Comparison of ENCODE assay signal across 8 cellular contexts in genomic region chr1:245156736-245157505, GRCh38. TPM values are rescaled to one million over a fixed set of nuclear protein-coding genes. Genes with fewer than 3 reads are reported as not detected.
DNase-seq lines count a peak whose midpoint lies in the region; ATAC-seq and TF ChIP-seq lines count a peak whose summit lies in the region.

No MANE protein-coding gene starts in this region.

- H3K4me1 ChIP-seq in PC-3 (ENCODE audit: insufficient read depth, low read length): peaks cover 30% of the 10 kb centered on the region
- peaks cover 32% of the 10 kb centered on the region for H3K4me1 ChIP-seq in effector memory CD4-positive, alpha-beta T cell (ENCODE audit: control insufficient read depth, insufficient read depth, low read length, poor library complexity, severe bottlenecking)

- POLR2A ChIA-PET in PC-3 (lab: Charles Lee; ENCODE audit: unreplicated experiment): interaction anchor here (0.7 kb wide), 1 partner anchor 559 kb away, joined by 4 read pairs; no protein-coding TSS in a partner anchor

- peak overlapping the region; percentile 91 for H2AFZ ChIP-seq in PC-3 (ENCODE audit: low read length)

- no peaks in the 10 kb centered on the region for H3K9me2 ChIP-seq in PC-3 (replicated peaks; ENCODE audit: low read length)

- no peak for TF ChIP-seq CTCF in AG10803 (conservative IDR thresholded peaks at IDR 0.05; ENCODE audit: low read length)
- no peak for TF ChIP-seq CTCF in GM13976 (IDR thresholded peaks at IDR 0.05; ENCODE audit: borderline replicate concordance, control extremely low read depth, extremely low read depth, insufficient read depth, missing control alignments)
- no peak for TF ChIP-seq CTCF in PC-3 (conservative IDR thresholded peaks at IDR 0.05; ENCODE audit: low read depth, low read length)
- no peak for TF ChIP-seq CTCF in natural killer cell (IDR thresholded peaks at IDR 0.05)

- H4K20me1 ChIP-seq in PC-3 (ENCODE audit: low read length): no peaks in the 10 kb centered on the region

- H3K36me3 Mint-ChIP-seq in natural killer cell: no peaks in the 10 kb centered on the region

- no peak overlapping the region for H3K9ac ChIP-seq in PC-3 (ENCODE audit: low read length)

- BruUV-seq in PC-3 (replicated peaks; lab: Mats Ljungman, UMichigan): no TSS peak

- H3K36me3 ChIP-seq in PC-3 (ENCODE audit: low read depth, low read length): no peaks in the 10 kb centered on the region
- no peaks in the 10 kb centered on the region for H3K36me3 ChIP-seq in effector memory CD4-positive, alpha-beta T cell (ENCODE audit: control insufficient read depth, insufficient read depth, low read length)

- H3F3A ChIP-seq in PC-3 (ENCODE audit: low read length, unreplicated experiment): no peaks in the 10 kb centered on the region

- ATAC-seq in PC-3 (peak; percentile 4; the same call in 1 of the 2 replicates), natural killer cell (no peak), HG03565 (IDR thresholded peaks at IDR 0.05; ENCODE audit: unreplicated experiment) (no peak), HG02970 (IDR thresholded peaks at IDR 0.05; ENCODE audit: low FRiP score, unreplicated experiment) (no peak)

- CTCF ChIA-PET in PC-3 (lab: Charles Lee): interaction anchor here (0.6 to 1.1 kb wide), 9 partner anchors 8 to 1532 kb away, joined by 3 to 12 read pairs (median 8); no protein-coding TSS in a partner anchor

- H3K27me3 ChIP-seq in PC-3 (ENCODE audit: low read length): peaks cover 83% of the 10 kb centered on the region
- peaks cover 14% of the 10 kb centered on the region for H3K27me3 ChIP-seq in effector memory CD4-positive, alpha-beta T cell (replicated peaks; ENCODE audit: control insufficient read depth, insufficient read depth, low read length, poor library complexity, severe bottlenecking)

- no peak overlapping the region for H3K27ac ChIP-seq in PC-3 (ENCODE audit: low read length)
- no peak overlapping the region for H3K27ac ChIP-seq in effector memory CD4-positive, alpha-beta T cell (ENCODE audit: insufficient read depth, low read length, poor library complexity, severe bottlenecking)

- H3K79me2 ChIP-seq in PC-3 (ENCODE audit: low read length): no peaks in the 10 kb centered on the region

- H3K4me1 Mint-ChIP-seq in natural killer cell: peaks cover 13 to 36% of the 10 kb centered on the region in 2 donors

- in situ Hi-C loops in GM13976 (cut with MboI; ENCODE audit: low sequenced_read_pairs, unreplicated experiment): loop anchor here (10.0 kb wide), 1 partner anchor 848 kb away; no protein-coding TSS in a partner anchor

- H3K9me3 ChIP-seq in PC-3 (ENCODE audit: low read length): no peaks in the 10 kb centered on the region
- H3K9me3 ChIP-seq in effector memory CD4-positive, alpha-beta T cell (ENCODE audit: control insufficient read depth, low read length): no peaks in the 10 kb centered on the region

- H3K4me3 Mint-ChIP-seq in natural killer cell: peak overlapping the region; percentile 86

- H3K4me3 ChIP-seq in AG10803 (ENCODE audit: low read length) (peak overlapping the region; percentile 81), PC-3 (ENCODE audit: low read length) (peak overlapping the region; percentile 65)
- H3K4me3 ChIP-seq in effector memory CD4-positive, alpha-beta T cell (ENCODE audit: insufficient read depth, low read depth, low read length, poor library complexity, severe bottlenecking): peak overlapping the region; percentile 28

- DNase-seq in AG10803 (ENCODE audit: low read depth) (peak; percentile 31), GM13976 (ENCODE audit: low spot score) (peak; percentile 32), PC-3 (peak; percentile 12), natural killer cell (no peak), globus pallidus (ENCODE audit: low spot score) (no peak)
- DNase-seq in effector memory CD4-positive, alpha-beta T cell: no peak

- intact Hi-C loops in PC-3 (cut with micrococcal nuclease) (loop anchor here (10.0 kb wide), 1 partner anchor 728 kb away; no protein-coding TSS in a partner anchor), natural killer cell (cut with micrococcal nuclease) (loop anchor here (10.0 kb wide), 4 partner anchors 228 to 1338 kb away; no protein-coding TSS in a partner anchor)

- H3K27ac Mint-ChIP-seq in natural killer cell: no peak overlapping the region

- H3K9me3 Mint-ChIP-seq in natural killer cell: no peaks in the 10 kb centered on the region

- peaks cover 32 to 45% of the 10 kb centered on the region in 2 donors for H3K27me3 Mint-ChIP-seq in natural killer cell (ENCODE audit: low read depth in 2 of 2)

- H3K4me2 ChIP-seq in PC-3 (ENCODE audit: low read length): peak overlapping the region; percentile 94

RNA-seq across cellular contexts. Expression of gene KIF26B, which starts 2.1 kb away (rescaled TPM):
- total RNA-seq in PC-3 (2014; rRNA removed) (0.04 and 0.17 TPM in 2 replicates), natural killer cell (under 1 TPM; 0.16 to 0.96 (median 0.18) TPM)

Comparison
In these comparisons a context has a peak if more than half of its experiments do, and no peak if none do; other contexts are left out.
1. DNase-seq: peak in AG10803 (single experiment), GM13976 (single experiment) and PC-3 (single experiment); none in effector memory CD4-positive, alpha-beta T cell (0 of 3), natural killer cell (single experiment) and globus pallidus (single experiment).
2. H3K4me3 ChIP-seq: peak in every context shown above with its lines; median percentile 81 in AG10803; 65 in PC-3; 28 in effector memory CD4-positive, alpha-beta T cell.